1 cellular context compared by ENCODE assay signal in genomic region chr3:122793568-122794416, GRCh38.
TF ChIP-seq lines count a peak whose summit lies in the region.

Gene HSPBAP1, minus strand, starts transcription at chr3:122793831. Its CDS starts 151 bp downstream, at chr3:122793680.

TF ChIP-seq in GM12878, 131 proteins besides CTCF, POLR2A, EP300 and RAD21 (continued from another document and continues in another):
- TF ChIP-seq NR2C1 (IDR thresholded peaks at IDR 0.05) = 0 out of 2 replicates have a peak, but pooled peaks have one; percentile 33
- TF ChIP-seq BMI1 (IDR thresholded peaks at IDR 0.05; ENCODE audit: borderline replicate concordance) = 0 out of 2 replicates have a peak, but pooled peaks have one; percentile 35
- peak; percentile 47; the same call in 1 of the 2 replicates for TF ChIP-seq YY1 (IDR thresholded peaks at IDR 0.05; ENCODE audit: low read depth, low read length)
- TF ChIP-seq MXI1 (IDR thresholded peaks at IDR 0.05; ENCODE audit: low read depth, low read length) = peak; percentile 99
- peak; percentile 86 for TF ChIP-seq PRDM15 (CRISPR knock-in tag; IDR thresholded peaks at IDR 0.05)
- peak; percentile 96; the same call in 1 of the 2 replicates for TF ChIP-seq SIN3A (IDR thresholded peaks at IDR 0.05; ENCODE audit: low read depth, low read length)
- TF ChIP-seq ZNF207 (IDR thresholded peaks at IDR 0.05; ENCODE audit: borderline replicate concordance) = peak; percentile 38; the same call in 1 of the 2 replicates
- TF ChIP-seq ZNF687 (IDR thresholded peaks at IDR 0.05) = peak; percentile 89
- TF ChIP-seq CHD4 (IDR thresholded peaks at IDR 0.05) = no peak
- TF ChIP-seq KLF5 (IDR thresholded peaks at IDR 0.05; ENCODE audit: partially characterized antibody) = peak; percentile 84
- TF ChIP-seq JUND (IDR thresholded peaks at IDR 0.05; ENCODE audit: low read depth, low read length) = no peak
- peak; percentile 89 for TF ChIP-seq FOXK2 (IDR thresholded peaks at IDR 0.05)
- peak in 1 of 2 experiments; percentile 46; a peak in 1 of 3 replicates for TF ChIP-seq EGR1 (IDR thresholded peaks at IDR 0.05; ENCODE audit: borderline replicate concordance in 1 of 2, low read depth in 2 of 2, low read length in 2 of 2)
- 0 out of 2 replicates have a peak, but pooled peaks have one; percentile 31 for TF ChIP-seq CHD2 (IDR thresholded peaks at IDR 0.05; ENCODE audit: borderline replicate concordance, low read depth, low read length)
- TF ChIP-seq MEF2B (IDR thresholded peaks at IDR 0.05; ENCODE audit: partially characterized antibody, poor library complexity, severe bottlenecking) = peak; percentile 72
- peak; percentile 77; the same call in 1 of the 2 replicates for TF ChIP-seq NBN (IDR thresholded peaks at IDR 0.05)
- no peak for TF ChIP-seq REST (IDR thresholded peaks at IDR 0.05; ENCODE audit: low read depth, low read length)
- TF ChIP-seq CBFB (IDR thresholded peaks at IDR 0.05; ENCODE audit: low read depth) = no peak; the same call in 1 of the 2 replicates
- no peak for TF ChIP-seq IRF3 (IDR thresholded peaks at IDR 0.05)
- TF ChIP-seq MTA2 (IDR thresholded peaks at IDR 0.05; ENCODE audit: low read depth) = no peak
- 0 out of 2 replicates have a peak, but pooled peaks have one; percentile 3 for TF ChIP-seq BRCA1 (IDR thresholded peaks at IDR 0.05; ENCODE audit: low read depth, low read length)
- no peak for TF ChIP-seq ELK1 (IDR thresholded peaks at IDR 0.05; ENCODE audit: low read depth, low read length)
- no peak for TF ChIP-seq E2F8 (IDR thresholded peaks at IDR 0.05; ENCODE audit: low read depth, partially characterized antibody)
- peak; percentile 80 for TF ChIP-seq GABPA (IDR thresholded peaks at IDR 0.05; ENCODE audit: low read depth)
- TF ChIP-seq CEBPB (IDR thresholded peaks at IDR 0.05; ENCODE audit: borderline replicate concordance in 1 of 2, low read depth in 2 of 2, low read length in 2 of 2) = no peak
- no peak for TF ChIP-seq STAT1 (conservative IDR thresholded peaks at IDR 0.05)
- TF ChIP-seq ESRRA (IDR thresholded peaks at IDR 0.05; ENCODE audit: low read length) = no peak
- TF ChIP-seq TCF12 (IDR thresholded peaks at IDR 0.05; ENCODE audit: low read depth, low read length) = 0 out of 2 replicates have a peak, but pooled peaks have one; percentile 7
- no peak for TF ChIP-seq RCOR1 (conservative IDR thresholded peaks at IDR 0.05; ENCODE audit: low read depth, low read length)
- TF ChIP-seq IKZF1 (conservative IDR thresholded peaks at IDR 0.05) = peak; percentile 62
- no peak for TF ChIP-seq HDGF (IDR thresholded peaks at IDR 0.05)
- no peak for TF ChIP-seq CBX3 (IDR thresholded peaks at IDR 0.05; ENCODE audit: borderline replicate concordance, low read depth)
- TF ChIP-seq NKRF (conservative IDR thresholded peaks at IDR 0.05) = peak; percentile 97
- TF ChIP-seq RAD51 (IDR thresholded peaks at IDR 0.05) = peak; percentile 100
- peak; percentile 98 for TF ChIP-seq USF2 (IDR thresholded peaks at IDR 0.05; ENCODE audit: borderline replicate concordance, low read depth, low read length)
- TF ChIP-seq ATF3 (IDR thresholded peaks at IDR 0.05; ENCODE audit: borderline replicate concordance, extremely low read depth, low read depth, low read length) = peak; percentile 95
- no peak for TF ChIP-seq HSF1 (IDR thresholded peaks at IDR 0.05; ENCODE audit: low read depth, low read length)
